14 cellular contexts compared by ENCODE assay signal in the genomic region with DNA sequence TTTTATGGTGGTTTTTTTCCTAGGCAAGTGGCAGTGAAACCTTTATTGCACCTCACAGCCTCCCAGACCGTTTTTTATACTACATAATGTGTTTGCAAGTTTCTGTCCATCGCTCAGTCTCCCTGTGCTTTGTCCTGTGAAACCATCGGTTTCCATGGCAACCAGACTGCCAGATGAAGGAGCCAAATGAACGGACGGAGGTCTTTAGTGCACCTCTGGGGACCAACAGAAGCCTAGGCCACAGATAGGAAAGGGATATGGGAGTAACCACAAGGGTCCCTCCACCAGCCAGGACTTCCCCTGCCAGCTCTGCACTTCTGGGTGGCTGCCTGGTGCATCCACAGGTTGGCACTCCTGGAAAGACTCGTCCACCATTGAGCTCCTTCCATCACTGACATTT.
"Had no signal": no experiment of that assay in that cellular context is flagged by ENCODE, and none has a peak within 500 bp of the region (broad histone marks: within the 10 kb centered on the region; RNA-seq: fewer than 3 reads in every experiment).

No MANE protein-coding gene starts in this region.

- H3K27ac ChIP-seq: pancreas, stomach, uterus, VCaP had no signal

- H3K27ac Mint-ChIP-seq: activated CD4-positive, alpha-beta memory T cell treated with anti-CD3 and anti-CD28 coated beads, Interleukin-2, amount 10 ng/mL, durations not matched to agents 7 days and 5 days; activated naive CD4-positive, alpha-beta T cell treated with anti-CD3 and anti-CD28 coated beads for 36 hours; activated T-helper 1 cell treated with anti-CD3 and anti-CD28 coated beads, Interleukin-12 subunit alpha, Interleukin-12 subunit beta, Interleukin-2, Interleukin-4 antibody, amounts not matched to agents 30 ng/mL and 10 ng/mL and 1 ng/mL, durations not matched to agents 14 hours and 24 hours and 36 hours; dendritic cell treated with granulocyte-macrophage colony-stimulating factor and Interleukin-4, amounts not matched to agents 40 ng/mL and 50 ng/mL, for 4 days; immature natural killer cell; natural killer cell had no signal

- H3K4me1 Mint-ChIP-seq: activated CD4-positive, alpha-beta memory T cell treated with anti-CD3 and anti-CD28 coated beads, Interleukin-2, amount 10 ng/mL, durations not matched to agents 7 days and 5 days; immature natural killer cell; natural killer cell had no signal

- H3K4me3 ChIP-seq: pancreas, stomach, uterus had no signal

- H3K9me3 ChIP-seq: pancreas, uterus had no signal

- H3K36me3 ChIP-seq: pancreas, stomach, uterus had no signal

- H3K27me3 ChIP-seq: uterus had no signal

- H3K9me3 Mint-ChIP-seq: activated CD4-positive, alpha-beta memory T cell treated with anti-CD3 and anti-CD28 coated beads, Interleukin-2, amount 10 ng/mL, durations not matched to agents 7 days and 5 days; activated T-helper 1 cell treated with anti-CD3 and anti-CD28 coated beads, Interleukin-12 subunit alpha, Interleukin-12 subunit beta, Interleukin-2, Interleukin-4 antibody, amounts not matched to agents 30 ng/mL and 10 ng/mL and 1 ng/mL, durations not matched to agents 14 hours and 24 hours and 36 hours; dendritic cell treated with granulocyte-macrophage colony-stimulating factor and Interleukin-4, amounts not matched to agents 40 ng/mL and 50 ng/mL, for 4 days had no signal

- H3K4me1 ChIP-seq: pancreas, stomach, uterus had no signal

- H3K4me3 Mint-ChIP-seq: activated CD4-positive, alpha-beta memory T cell treated with anti-CD3 and anti-CD28 coated beads, Interleukin-2, amount 10 ng/mL, durations not matched to agents 7 days and 5 days; activated naive CD4-positive, alpha-beta T cell treated with anti-CD3 and anti-CD28 coated beads for 36 hours; activated T-helper 1 cell treated with anti-CD3 and anti-CD28 coated beads, Interleukin-12 subunit alpha, Interleukin-12 subunit beta, Interleukin-2, Interleukin-4 antibody, amounts not matched to agents 30 ng/mL and 10 ng/mL and 1 ng/mL, durations not matched to agents 14 hours and 24 hours and 36 hours; dendritic cell treated with granulocyte-macrophage colony-stimulating factor and Interleukin-4, amounts not matched to agents 40 ng/mL and 50 ng/mL, for 4 days; immature natural killer cell; natural killer cell had no signal

- DNase-seq: activated CD4-positive, alpha-beta memory T cell treated with anti-CD3 and anti-CD28 coated beads, Interleukin-2, amount 10 ng/mL, durations not matched to agents 7 days and 5 days; activated naive CD4-positive, alpha-beta T cell treated with anti-CD3 and anti-CD28 coated beads for 36 hours; caudate nucleus; immature natural killer cell; mammary epithelial cell; natural killer cell; pancreas; stimulated activated CD4-positive, alpha-beta T cell treated with anti-CD3 and anti-CD28 coated beads, Interleukin-4, amount 100 ng/mL, for 4 hours; stomach; T-helper 1 cell; uterus had no signal

- H3K36me3 Mint-ChIP-seq: immature natural killer cell, natural killer cell had no signal
